In the genomic region with DNA sequence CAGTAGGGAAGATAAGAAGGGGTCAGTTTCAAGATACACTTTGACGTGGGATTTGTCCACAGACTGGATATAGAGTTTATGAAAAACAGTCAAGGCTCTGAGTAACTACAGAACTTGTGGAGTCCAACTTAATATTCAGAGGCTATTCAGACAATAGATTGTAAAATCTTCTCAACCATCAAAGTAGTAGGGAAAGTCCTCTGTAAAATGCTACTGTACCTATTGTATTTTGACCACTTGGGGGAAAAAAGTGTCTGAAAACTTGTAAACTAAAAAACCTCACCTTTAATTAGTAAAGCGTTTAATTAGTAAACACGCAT, we compare ENCODE assay signal across 12 cellular contexts. TPM values are rescaled to one million over a fixed set of nuclear protein-coding genes. Genes with fewer than 3 reads are reported as not detected.
A peak's percentile ranks its signal among the peaks of the same experiment; 100 is the strongest.
DNase-seq lines count a peak whose midpoint lies in the region; ATAC-seq and TF ChIP-seq lines count a peak whose summit lies in the region.
"Had no signal": no experiment of that assay in that cellular context is flagged by ENCODE, and none has a peak within 500 bp of the region (broad histone marks: within the 10 kb centered on the region; RNA-seq: fewer than 3 reads in every experiment).

No MANE protein-coding gene starts in this region.

- H3K36me3 Mint-ChIP-seq in activated B cell treated with CpG ODN at 0.5 μM for 24 hours (ENCODE audit: low read depth) = peaks cover 15% of the 10 kb centered on the region

- ATAC-seq in left cardiac atrium (no peak), activated B cell treated with CpG ODN at 0.5 μM for 24 hours (ENCODE audit: low read depth) (no peak), left lung (no peak), HG03139 (IDR thresholded peaks at IDR 0.05; ENCODE audit: unreplicated experiment) (no peak)

- H3K4me1 ChIP-seq in right atrium auricular region (peaks cover 0 to 95% of the 10 kb centered on the region in 2 donors), left lung (peaks cover 66 to 98% of the 10 kb centered on the region in 2 donors), urinary bladder (ENCODE audit: insufficient read depth) (peaks cover 4% of the 10 kb centered on the region)

- CTCF ChIA-PET in activated B cell treated with CpG ODN at 0.5 μM for 24 hours (lab: Charles Lee) = interaction anchor here (2.6 kb wide), 1 partner anchor 37 kb away, joined by 8 read pairs; no protein-coding TSS in a partner anchor

- intact Hi-C loops in left cardiac atrium (cut with DNase I) (no loop called here), activated B cell treated with CpG ODN at 0.5 μM for 24 hours (cut with micrococcal nuclease) (loop anchor here (2.0 to 5.0 kb wide), 2 partner anchors 15 to 35 kb away; no protein-coding TSS in a partner anchor), left lung (cut with DNase I) (no loop called here)

- POLR2A ChIA-PET in activated B cell treated with CpG ODN at 0.5 μM for 24 hours (lab: Charles Lee) = interaction anchor here (0.5 to 3.3 kb wide), 3 partner anchors 9 to 23 kb away, joined by 4 to 36 read pairs (median 14); a partner anchor contains a TSS

- H3K27me3 ChIP-seq in right atrium auricular region (no peaks in the 10 kb centered on the region), left lung (no peaks in the 10 kb centered on the region)

- H3K36me3 ChIP-seq in right atrium auricular region (no peaks in the 10 kb centered on the region), left lung (no peaks in the 10 kb centered on the region), urinary bladder (ENCODE audit: insufficient read depth) (no peaks in the 10 kb centered on the region)

- no peaks in the 10 kb centered on the region for H3K27me3 Mint-ChIP-seq in activated B cell treated with CpG ODN at 0.5 μM for 24 hours

- no peaks in the 10 kb centered on the region for H3K9me3 Mint-ChIP-seq in activated B cell treated with CpG ODN at 0.5 μM for 24 hours

- TF ChIP-seq CTCF in right atrium auricular region (IDR thresholded peaks at IDR 0.05) (no peak), activated B cell treated with CpG ODN at 0.5 μM for 24 hours (IDR thresholded peaks at IDR 0.05) (no peak), left lung (IDR thresholded peaks at IDR 0.05) (no peak)

- 59% methylated on average over 3 of the region's 3 CpGs for WGBS in urinary bladder

- peak overlapping the region; percentile 17 for H3K4me3 Mint-ChIP-seq in activated B cell treated with CpG ODN at 0.5 μM for 24 hours

- H3K27ac ChIP-seq in right atrium auricular region = peak overlapping the region; percentile 47 to 60
- H3K27ac ChIP-seq in left lung = peak overlapping the region; percentile 13 to 21
- H3K27ac ChIP-seq in urinary bladder (ENCODE audit: low read depth) = peak overlapping the region; percentile 18
- H3K27ac ChIP-seq: C4-2B had no signal

- H3K4me1 Mint-ChIP-seq in activated B cell treated with CpG ODN at 0.5 μM for 24 hours = peaks cover 90% of the 10 kb centered on the region

- peak overlapping the region; percentile 70 for H3K27ac Mint-ChIP-seq in activated B cell treated with CpG ODN at 0.5 μM for 24 hours

- DNase-seq in right atrium auricular region (ENCODE audit: low spot score) (no peak), left cardiac atrium (no peak), activated B cell treated with CpG ODN at 0.5 μM for 24 hours (no peak), left lung (no peak), NCI-H510A treated with DMSO at 0.1 percent for 48 hours (lab: John Stamatoyannopoulos, UW) (no peak)
- no peak for DNase-seq in stimulated activated CD4-positive, alpha-beta T cell treated with anti-CD3 and anti-CD28 coated beads, Interleukin-2, amount 100 ng/mL, for 48 hours
- DNase-seq: NCI-H1417 treated with DMSO at 0.1 percent for 48 hours, NCI-H69, right cardiac atrium had no signal

- no peaks in the 10 kb centered on the region for H3K9me3 ChIP-seq in right atrium auricular region
- H3K9me3 ChIP-seq in left lung = no peaks in the 10 kb centered on the region

- no peak overlapping the region for H3K4me3 ChIP-seq in right atrium auricular region
- no peak overlapping the region for H3K4me3 ChIP-seq in left lung
- H3K4me3 ChIP-seq in urinary bladder (ENCODE audit: low read depth, low read length) = no peak overlapping the region

RNA-seq across cellular contexts. Expression of a gene that starts 10.5 kb away (rescaled TPM):
- total RNA-seq in right atrium auricular region (100 to 1,000 TPM; 261 to 319 TPM), left cardiac atrium (100 to 1,000 TPM; 281 to 449 TPM), activated B cell treated with CpG ODN at 0.5 μM for 24 hours (249 and 275 TPM in 2 replicates), left lung (100 to 1,000 TPM; 210 to 272 TPM), urinary bladder (462 TPM)
- polyA plus RNA-seq in urinary bladder = 118 TPM
